In the genomic region with DNA sequence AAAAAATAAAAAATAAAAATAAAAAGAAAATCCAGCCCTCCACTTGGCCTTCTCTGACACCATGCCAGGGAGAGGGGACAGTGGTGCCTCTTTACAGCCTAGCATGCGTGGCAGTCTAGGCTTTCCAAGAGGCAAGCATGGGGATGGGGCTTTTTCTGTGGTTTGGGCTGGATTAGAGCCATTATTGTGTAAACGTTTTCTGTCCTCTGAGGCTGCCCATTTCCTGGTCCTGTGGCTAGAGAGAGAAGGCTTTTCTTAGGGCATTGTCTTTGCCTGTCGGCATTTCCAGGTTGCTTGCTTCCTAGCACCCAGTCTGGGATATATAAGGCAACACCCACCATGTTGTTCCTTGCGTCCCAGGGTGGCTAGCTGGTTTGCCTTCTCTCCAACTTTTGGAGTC, we compare ENCODE assay signal across 28 cellular contexts. TPM values are rescaled to one million over a fixed set of nuclear protein-coding genes. Genes with fewer than 3 reads are reported as not detected.
DNase-seq lines count a peak whose midpoint lies in the region; ATAC-seq and TF ChIP-seq lines count a peak whose summit lies in the region.
"Had no signal": no experiment of that assay in that cellular context is flagged by ENCODE, and none has a peak within 500 bp of the region (broad histone marks: within the 10 kb centered on the region; RNA-seq: fewer than 3 reads in every experiment).

No MANE protein-coding gene starts in this region.

- H3K36me3 Mint-ChIP-seq in Calu3 (ENCODE audit: insufficient read depth, unreplicated experiment): peaks cover 16% of the 10 kb centered on the region
- H3K36me3 Mint-ChIP-seq in neural progenitor cell: peaks cover under 1% of the 10 kb centered on the region
- H3K36me3 Mint-ChIP-seq: naive B cell had no signal

- H3K9me3 Mint-ChIP-seq in Calu3 (ENCODE audit: low read depth, unreplicated experiment) (no peaks in the 10 kb centered on the region), neural progenitor cell (no peaks in the 10 kb centered on the region)
- H3K9me3 Mint-ChIP-seq: activated naive CD8-positive, alpha-beta T cell treated with anti-CD3 and anti-CD28 coated beads, Interleukin-2, amount 10 ng/mL, durations not matched to agents 7 days and 5 days; stimulated activated naive CD8-positive, alpha-beta T cell treated with anti-CD3 and anti-CD28 coated beads, Interleukin-15, Interleukin-2, amounts not matched to agents 100 ng/mL and 50 ng/mL, for 24 hours; T-helper 1 cell treated with Interleukin-12 subunit alpha and Interleukin-12 subunit beta and Interleukin-4 antibody, amounts not matched to agents 30 μg/mL and 1 μg/mL, for 36 hours had no signal

- H3K4me3 Mint-ChIP-seq in Calu3 (ENCODE audit: low read depth, unreplicated experiment) (no peak overlapping the region), neural progenitor cell (no peak overlapping the region)
- H3K4me3 Mint-ChIP-seq: activated naive CD8-positive, alpha-beta T cell treated with anti-CD3 and anti-CD28 coated beads, Interleukin-2, amount 10 ng/mL, durations not matched to agents 7 days and 5 days; stimulated activated naive CD8-positive, alpha-beta T cell treated with anti-CD3 and anti-CD28 coated beads, Interleukin-15, Interleukin-2, amounts not matched to agents 100 ng/mL and 50 ng/mL, for 24 hours; T-helper 1 cell treated with Interleukin-12 subunit alpha and Interleukin-12 subunit beta and Interleukin-4 antibody, amounts not matched to agents 30 μg/mL and 1 μg/mL, for 36 hours had no signal

- no peak overlapping the region for H3K4me2 ChIP-seq in neural progenitor cell

- H3K4me3 ChIP-seq in HUES64 (ENCODE audit: low read length) (no peak overlapping the region), aorta (ENCODE audit: low read length in 2 of 2) (no peak overlapping the region), neural progenitor cell (no peak overlapping the region)
- H3K4me3 ChIP-seq: dorsolateral prefrontal cortex, SJSA1, thoracic aorta, uterus had no signal

- H3K27me3 Mint-ChIP-seq in Calu3 (ENCODE audit: unreplicated experiment): no peaks in the 10 kb centered on the region
- peaks cover 5% of the 10 kb centered on the region for H3K27me3 Mint-ChIP-seq in neural progenitor cell (ENCODE audit: insufficient read depth, low read depth)

- H3K4me1 Mint-ChIP-seq in Calu3 (ENCODE audit: low read depth, unreplicated experiment) (peaks cover 14% of the 10 kb centered on the region), neural progenitor cell (peaks cover 23% of the 10 kb centered on the region)

- H3K27me3 ChIP-seq in HUES64 (ENCODE audit: insufficient read depth, low read length) (no peaks in the 10 kb centered on the region), aorta (ENCODE audit: control insufficient read depth in 1 of 2, insufficient read depth in 2 of 2, low read length in 1 of 2) (no peaks in the 10 kb centered on the region), neural progenitor cell (no peaks in the 10 kb centered on the region)
- H3K27me3 ChIP-seq: dorsolateral prefrontal cortex, uterus had no signal

- H3K79me2 ChIP-seq in neural progenitor cell (ENCODE audit: low read depth): peaks cover 23% of the 10 kb centered on the region

- DNase-seq in Calu3: peak; percentile 11
- peak; percentile 57 for DNase-seq in SKM-1 (lab: John Stamatoyannopoulos, UW; ENCODE audit: unreplicated experiment)
- DNase-seq in glomerular visceral epithelial cell (ENCODE audit: extremely low spot score): peak; percentile 34
- DNase-seq in aorta: no peak
- DNase-seq in neural progenitor cell (ENCODE audit: low spot score): no peak
- no peak for DNase-seq in globus pallidus (ENCODE audit: low spot score)
- DNase-seq: activated CD4-positive, alpha-beta T cell treated with anti-CD3 and anti-CD28 coated beads for 1 hour; activated effector memory CD4-positive, alpha-beta T cell treated with anti-CD3 and anti-CD28 coated beads, Interleukin-2, amount 50 U/mL, for 16 hours; activated naive CD8-positive, alpha-beta T cell treated with anti-CD3 and anti-CD28 coated beads, Interleukin-2, amount 10 ng/mL, durations not matched to agents 7 days and 5 days; activated T-cell treated with anti-CD3 and anti-CD28 coated beads for 4 hours; caudate nucleus; dorsolateral prefrontal cortex; islet precursor cell; Karpas-422; left ventricle myocardium superior; naive B cell; NCI-H1105; NCI-H1930; NCI-H526; nucleus accumbens; uterus had no signal

- BruUV-seq in Calu3 (replicated peaks; lab: Mats Ljungman, UMichigan): no TSS peak

- intact Hi-C loops in Calu3 (cut with micrococcal nuclease; ENCODE audit: unreplicated experiment) (loop anchor here (10.0 kb wide), 2 partner anchors 91 to 391 kb away; a partner anchor contains a TSS), aorta (cut with DNase I) (loop anchor here (10.0 kb wide), 3 partner anchors 131 to 331 kb away; a partner anchor contains a TSS)

- peak overlapping the region; percentile 39; the same call in 1 of the 2 replicates for H3K27ac ChIP-seq in HUES64 (ENCODE audit: low read depth, low read length)
- no peak overlapping the region for H3K27ac ChIP-seq in aorta (ENCODE audit: low read depth in 1 of 2, low read length in 2 of 2)
- H3K27ac ChIP-seq in neural progenitor cell: no peak overlapping the region
- H3K27ac ChIP-seq: dorsolateral prefrontal cortex, SJSA1, thoracic aorta, uterus had no signal

- H3K9me3 ChIP-seq in HUES64 (ENCODE audit: insufficient read depth, low read depth, low read length): no peaks in the 10 kb centered on the region
- H3K9me3 ChIP-seq in aorta (ENCODE audit: control insufficient read depth, low read length): no peaks in the 10 kb centered on the region
- H3K9me3 ChIP-seq in neural progenitor cell (ENCODE audit: low read depth): no peaks in the 10 kb centered on the region
- H3K9me3 ChIP-seq: thoracic aorta, uterus had no signal

- 57% methylated on average over 4 of the region's 4 CpGs for WGBS in HUES64
- 51 to 56% methylated on average over 4 of the region's 4 CpGs for WGBS in aorta, 2 donors

- no peak overlapping the region for H2AFZ ChIP-seq in neural progenitor cell (replicated peaks)

- H3K9ac ChIP-seq in HUES64 (ENCODE audit: low read depth, low read length) (no peak overlapping the region), neural progenitor cell (no peak overlapping the region)

- CTCF ChIA-PET in Calu3 (lab: Charles Lee): no interaction called here

- ATAC-seq in aorta (ENCODE audit: low FRiP score) (no peak), GM18502 (IDR thresholded peaks at IDR 0.05; ENCODE audit: poor library complexity, unreplicated experiment) (no peak)
- ATAC-seq: HCT116, left ventricle myocardium superior had no signal

- no peaks in the 10 kb centered on the region for H3K36me3 ChIP-seq in HUES64 (ENCODE audit: insufficient read depth, low read length)
- H3K36me3 ChIP-seq in aorta (ENCODE audit: control insufficient read depth in 1 of 2, insufficient read depth in 2 of 2, low read length in 1 of 2): no peaks in the 10 kb centered on the region
- no peaks in the 10 kb centered on the region for H3K36me3 ChIP-seq in neural progenitor cell
- H3K36me3 ChIP-seq: thoracic aorta, uterus had no signal

- H3K4me1 ChIP-seq in HUES64 (ENCODE audit: insufficient read depth, low read length) (peaks cover 17% of the 10 kb centered on the region), aorta (ENCODE audit: control insufficient read depth in 1 of 2, insufficient read depth in 2 of 2, low read length in 2 of 2) (no peaks in the 10 kb centered on the region), neural progenitor cell (peaks cover 8% of the 10 kb centered on the region)
- H3K4me1 ChIP-seq: uterus had no signal

- H3F3A ChIP-seq in neural progenitor cell (ENCODE audit: low read depth): no peaks in the 10 kb centered on the region

- H3K27ac Mint-ChIP-seq in Calu3 (ENCODE audit: unreplicated experiment): no peak overlapping the region
- no peak overlapping the region for H3K27ac Mint-ChIP-seq in neural progenitor cell
- H3K27ac Mint-ChIP-seq: activated naive CD8-positive, alpha-beta T cell treated with anti-CD3 and anti-CD28 coated beads, Interleukin-2, amount 10 ng/mL, durations not matched to agents 7 days and 5 days; T-helper 1 cell treated with Interleukin-12 subunit alpha and Interleukin-12 subunit beta and Interleukin-4 antibody, amounts not matched to agents 30 μg/mL and 1 μg/mL, for 36 hours had no signal

- no peak for TF ChIP-seq CTCF in Calu3 (IDR thresholded peaks at IDR 0.05; ENCODE audit: unreplicated experiment)
- no peak for TF ChIP-seq CTCF in neural progenitor cell (IDR thresholded peaks at IDR 0.05)

- no peaks in the 10 kb centered on the region for H4K20me1 ChIP-seq in neural progenitor cell (ENCODE audit: low read depth)

RNA-seq across cellular contexts. Expression of a gene that starts 2.7 kb away (rescaled TPM):
- total RNA-seq in Calu3 (2022) (15.3 and 17.7 TPM in 2 replicates), aorta (10 to 100 TPM; 16.9 to 21.8 TPM), neural progenitor cell (ENCODE audit: low replicate concordance) (21.6 and 29.9 TPM in 2 replicates)
- 19.8 TPM for polyA plus RNA-seq in HUES64 (2013, experiment 1 of 2)
- polyA plus RNA-seq in HUES64 (2013, experiment 2 of 2): 16.0 TPM
- 10 to 100 TPM in 1 of 2 donors, 1 to 10 TPM in 1; 8.1 to 19.5 TPM for polyA plus RNA-seq in aorta

Comparison
In these comparisons a context has a peak if more than half of its experiments do, and no peak if none do; other contexts are left out.
1. DNase-seq: peak in Calu3 (single experiment), SKM-1 (single experiment) and glomerular visceral epithelial cell (single experiment); none in aorta (0 of 2), neural progenitor cell (single experiment) and globus pallidus (single experiment).